ENCODE assay signal across 8 cellular contexts in the genomic region with DNA sequence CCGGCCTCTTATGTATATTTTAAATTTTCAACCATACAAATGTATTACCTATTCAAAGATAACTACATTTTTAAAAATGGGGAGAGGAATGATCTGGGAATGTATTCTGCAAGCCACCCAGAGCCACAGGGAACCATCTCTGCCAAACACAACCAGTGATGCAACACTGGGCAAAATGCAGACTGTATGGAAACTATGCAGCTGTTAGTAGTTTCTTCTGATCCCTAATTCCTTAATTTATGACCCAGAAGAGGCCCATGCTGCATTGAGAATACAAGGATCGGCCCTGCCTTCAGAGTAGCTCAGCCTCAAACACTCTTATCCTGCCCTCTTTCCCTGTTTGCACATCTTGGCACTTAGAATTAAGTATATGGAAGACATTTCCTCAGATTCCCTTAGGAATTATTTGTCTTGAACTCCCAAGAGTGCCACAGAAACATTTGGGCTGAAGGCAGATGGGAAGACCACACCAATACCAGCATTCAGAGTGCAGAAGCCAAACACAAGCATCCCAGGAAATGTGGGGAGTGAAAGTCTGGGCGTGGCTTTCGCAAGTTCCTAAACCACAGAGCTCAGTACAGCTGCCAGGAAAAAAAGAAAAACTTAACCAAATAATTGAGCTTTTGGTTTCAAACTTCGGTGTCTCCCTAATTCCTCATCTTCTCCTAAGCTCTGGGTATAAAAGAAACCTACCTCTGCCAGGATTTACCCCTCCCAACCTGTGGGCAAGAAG. TPM values are rescaled to one million over a fixed set of nuclear protein-coding genes. Genes with fewer than 3 reads are reported as not detected.
DNase-seq lines count a peak whose midpoint lies in the region; ATAC-seq and TF ChIP-seq lines count a peak whose summit lies in the region.
"Had no signal": no experiment of that assay in that cellular context is flagged by ENCODE, and none has a peak within 500 bp of the region (broad histone marks: within the 10 kb centered on the region; RNA-seq: fewer than 3 reads in every experiment).

No MANE protein-coding gene starts in this region.

- intact Hi-C loops in activated T-helper 2 cell treated with anti-CD3 and anti-CD28 coated beads, Interferon-gamma antibody, Interleukin-2, Interleukin-4, amounts not matched to agents 10 μg/mL and 5 μg/mL and 100 μg/mL, durations not matched to agents 14 hours and 24 hours and 36 hours (cut with micrococcal nuclease), result loop anchor here (10.0 kb wide), 1 partner anchor 835 kb away; the partner anchor contains the start of gene CSK
- intact Hi-C loops in Right ventricle myocardium superior (cut with DNase I), result no loop called here
- intact Hi-C loops in stomach (cut with DNase I; ENCODE audit: low total_unique reads), result no loop called here

- H3K4me1 ChIP-seq in stomach, result peaks cover 17 to 48% (median 32%) of the 10 kb centered on the region in 4 donors

- peak overlapping the region; percentile 91 for H3K27ac Mint-ChIP-seq in HFFc6
- H3K27ac Mint-ChIP-seq in activated T-helper 2 cell treated with anti-CD3 and anti-CD28 coated beads, Interferon-gamma antibody, Interleukin-2, Interleukin-4, amounts not matched to agents 10 μg/mL and 5 μg/mL and 100 μg/mL, durations not matched to agents 14 hours and 24 hours and 36 hours, result peak overlapping the region; percentile 86
- H3K27ac Mint-ChIP-seq in endothelial cell (ENCODE audit: unreplicated experiment), result no peak overlapping the region

- TF ChIP-seq POLR2A in stomach (IDR thresholded peaks at IDR 0.05), result no peak

- ATAC-seq in Right ventricle myocardium superior (ENCODE audit: poor library complexity), result peak; percentile 65

- H3K36me3 Mint-ChIP-seq in HFFc6 (ENCODE audit: low read depth), result peaks cover 17% of the 10 kb centered on the region
- H3K36me3 Mint-ChIP-seq in activated T-helper 2 cell treated with anti-CD3 and anti-CD28 coated beads, Interferon-gamma antibody, Interleukin-2, Interleukin-4, amounts not matched to agents 10 μg/mL and 5 μg/mL and 100 μg/mL, durations not matched to agents 14 hours and 24 hours and 36 hours (ENCODE audit: low read depth), result peaks cover 57% of the 10 kb centered on the region
- H3K36me3 Mint-ChIP-seq in endothelial cell (ENCODE audit: low read depth, unreplicated experiment), result peaks cover 23% of the 10 kb centered on the region

- H3K27ac ChIP-seq in stomach, result peak overlapping the region; percentile 65 to 86 (median 79)

- TF ChIP-seq CTCF in HFFc6 (IDR thresholded peaks at IDR 0.05) (no peak), stomach (IDR thresholded peaks at IDR 0.05) (no peak), endothelial cell (IDR thresholded peaks at IDR 0.05; ENCODE audit: unreplicated experiment) (no peak)

- no peak for TF ChIP-seq EP300 in stomach (IDR thresholded peaks at IDR 0.05)

- no peaks in the 10 kb centered on the region for H3K9me3 ChIP-seq in stomach

- peaks cover 35 to 50% (median 49%) of the 10 kb centered on the region in 4 donors for H3K36me3 ChIP-seq in stomach

- peak overlapping the region in 3 of 4 donors; percentile 4 to 15 (median 5) for H3K4me3 ChIP-seq in stomach

- peak overlapping the region; percentile 79 for H3K4me3 Mint-ChIP-seq in HFFc6
- no peak overlapping the region for H3K4me3 Mint-ChIP-seq in activated T-helper 2 cell treated with anti-CD3 and anti-CD28 coated beads, Interferon-gamma antibody, Interleukin-2, Interleukin-4, amounts not matched to agents 10 μg/mL and 5 μg/mL and 100 μg/mL, durations not matched to agents 14 hours and 24 hours and 36 hours (ENCODE audit: low read depth)
- no peak overlapping the region for H3K4me3 Mint-ChIP-seq in endothelial cell (ENCODE audit: unreplicated experiment)

- DNase-seq in HFFc6, result peak; percentile 16
- DNase-seq in activated T-helper 2 cell treated with anti-CD3 and anti-CD28 coated beads, Interferon-gamma antibody, Interleukin-2, Interleukin-4, amounts not matched to agents 10 μg/mL and 5 μg/mL and 100 μg/mL, durations not matched to agents 14 hours and 24 hours and 36 hours (ENCODE audit: low spot score), result no peak
- DNase-seq in Right ventricle myocardium superior, result no peak
- DNase-seq in stomach, result peak; percentile 27
- no peak for DNase-seq in NK-92 (lab: John Stamatoyannopoulos, UW; ENCODE audit: unreplicated experiment)
- DNase-seq in cerebellar nuclear complex (lab: John Stamatoyannopoulos, UW), result no peak
- no peak for DNase-seq in endothelial cell (ENCODE audit: low spot score)
- DNase-seq: KG1 had no signal

- 30 to 47% (median 42%) methylated on average over 5 of the region's 5 CpGs for WGBS in stomach, 5 donors

- H3K4me1 Mint-ChIP-seq in HFFc6 (ENCODE audit: low read depth) (peaks cover 24% of the 10 kb centered on the region), endothelial cell (ENCODE audit: unreplicated experiment) (peaks cover 3% of the 10 kb centered on the region)
- peaks cover 25% of the 10 kb centered on the region for H3K4me1 Mint-ChIP-seq in activated T-helper 2 cell treated with anti-CD3 and anti-CD28 coated beads, Interferon-gamma antibody, Interleukin-2, Interleukin-4, amounts not matched to agents 10 μg/mL and 5 μg/mL and 100 μg/mL, durations not matched to agents 14 hours and 24 hours and 36 hours (ENCODE audit: low read depth)

- H3K9me3 Mint-ChIP-seq in HFFc6, result no peaks in the 10 kb centered on the region
- H3K9me3 Mint-ChIP-seq in activated T-helper 2 cell treated with anti-CD3 and anti-CD28 coated beads, Interferon-gamma antibody, Interleukin-2, Interleukin-4, amounts not matched to agents 10 μg/mL and 5 μg/mL and 100 μg/mL, durations not matched to agents 14 hours and 24 hours and 36 hours, result no peaks in the 10 kb centered on the region
- no peaks in the 10 kb centered on the region for H3K9me3 Mint-ChIP-seq in endothelial cell (ENCODE audit: unreplicated experiment)

- no peaks in the 10 kb centered on the region for H3K27me3 ChIP-seq in stomach

- no peaks in the 10 kb centered on the region for H3K27me3 Mint-ChIP-seq in HFFc6 (ENCODE audit: insufficient read depth)
- no peaks in the 10 kb centered on the region for H3K27me3 Mint-ChIP-seq in activated T-helper 2 cell treated with anti-CD3 and anti-CD28 coated beads, Interferon-gamma antibody, Interleukin-2, Interleukin-4, amounts not matched to agents 10 μg/mL and 5 μg/mL and 100 μg/mL, durations not matched to agents 14 hours and 24 hours and 36 hours (ENCODE audit: low read depth)
- H3K27me3 Mint-ChIP-seq in endothelial cell (ENCODE audit: unreplicated experiment), result no peaks in the 10 kb centered on the region

RNA-seq across cellular contexts. Expression of gene SNUPN, which starts 5.3 kb away (rescaled TPM):
- total RNA-seq in HFFc6 (2021; fragmentation: NEBNext Ultra II Directional; extraction: Animal tissue kit (Norgen Biotek cat#: 25700)), result 10 to 100 TPM; 22.5 to 28.4 (median 25.1) TPM
- total RNA-seq in activated T-helper 2 cell treated with anti-CD3 and anti-CD28 coated beads, Interferon-gamma antibody, Interleukin-2, Interleukin-4, amounts not matched to agents 10 μg/mL and 5 μg/mL and 100 μg/mL, durations not matched to agents 14 hours and 24 hours and 36 hours, result 32.7 and 40.9 TPM in 2 replicates
- total RNA-seq in Right ventricle myocardium superior (16.9 TPM), stomach (10 to 100 TPM in 4 of 5 donors, 1 to 10 TPM in 1; 4.7 to 19.6 (median 15.1) TPM), endothelial cell (ENCODE audit: unreplicated experiment) (16.5 TPM)
- 10 to 100 TPM; 16.2 to 29.2 (median 24.3) TPM for polyA plus RNA-seq in stomach

RNA-seq across cellular contexts. Expression of gene IMP3, which starts 19.8 kb away (rescaled TPM):
- 10 to 100 TPM; 55.1 to 62.9 (median 58.7) TPM for total RNA-seq in HFFc6 (2021; fragmentation: NEBNext Ultra II Directional; extraction: Animal tissue kit (Norgen Biotek cat#: 25700))
- 103 and 106 TPM in 2 replicates for total RNA-seq in activated T-helper 2 cell treated with anti-CD3 and anti-CD28 coated beads, Interferon-gamma antibody, Interleukin-2, Interleukin-4, amounts not matched to agents 10 μg/mL and 5 μg/mL and 100 μg/mL, durations not matched to agents 14 hours and 24 hours and 36 hours
- total RNA-seq in Right ventricle myocardium superior, result 41.7 TPM
- 100 to 1,000 TPM in 2 of 5 donors, 10 to 100 TPM in 2, 1 to 10 TPM in 1; 3.5 to 137 (median 39.8) TPM for total RNA-seq in stomach
- 10 to 100 TPM; 67.4 to 98.7 (median 80.7) TPM for polyA plus RNA-seq in stomach
- total RNA-seq in endothelial cell (ENCODE audit: unreplicated experiment), result 33.5 TPM

RNA-seq across cellular contexts. Expression of gene SNX33, which starts 27.5 kb away (rescaled TPM):
- 10 to 100 TPM; 23.3 to 28.1 (median 25.3) TPM for total RNA-seq in HFFc6 (2021; fragmentation: NEBNext Ultra II Directional; extraction: Animal tissue kit (Norgen Biotek cat#: 25700))
- total RNA-seq in activated T-helper 2 cell treated with anti-CD3 and anti-CD28 coated beads, Interferon-gamma antibody, Interleukin-2, Interleukin-4, amounts not matched to agents 10 μg/mL and 5 μg/mL and 100 μg/mL, durations not matched to agents 14 hours and 24 hours and 36 hours, result 6.8 and 7.4 TPM in 2 replicates
- 12.4 TPM for total RNA-seq in Right ventricle myocardium superior
- total RNA-seq in stomach, result 10 to 100 TPM; 12.5 to 36.8 (median 23.9) TPM
- 10 to 100 TPM; 11.0 to 15.6 (median 11.6) TPM for polyA plus RNA-seq in stomach
- total RNA-seq in endothelial cell (ENCODE audit: unreplicated experiment), result 17.3 TPM

RNA-seq across cellular contexts. Expression of gene PTPN9, which starts 41.1 kb away (rescaled TPM):
- total RNA-seq in HFFc6 (2021; fragmentation: NEBNext Ultra II Directional; extraction: Animal tissue kit (Norgen Biotek cat#: 25700)), result 10 to 100 TPM; 27.9 to 36.3 (median 33.6) TPM
- 30.4 and 32.3 TPM in 2 replicates for total RNA-seq in activated T-helper 2 cell treated with anti-CD3 and anti-CD28 coated beads, Interferon-gamma antibody, Interleukin-2, Interleukin-4, amounts not matched to agents 10 μg/mL and 5 μg/mL and 100 μg/mL, durations not matched to agents 14 hours and 24 hours and 36 hours
- total RNA-seq in Right ventricle myocardium superior (7.2 TPM), stomach (10 to 100 TPM in 4 of 5 donors, 1 to 10 TPM in 1; 8.7 to 22.9 (median 16.5) TPM), endothelial cell (ENCODE audit: unreplicated experiment) (41.9 TPM)
- polyA plus RNA-seq in stomach, result 10 to 100 TPM in 2 of 3 donors, 1 to 10 TPM in 1; 7.7 to 20.3 (median 12.5) TPM

Comparison
In these comparisons a context has a peak if more than half of its experiments do, and no peak if none do; other contexts are left out.
1. DNase-seq: peak in HFFc6 (single experiment) and stomach (single experiment); none in activated T-helper 2 cell treated with anti-CD3 and anti-CD28 coated beads, Interferon-gamma antibody, Interleukin-2, Interleukin-4, amounts not matched to agents 10 μg/mL and 5 μg/mL and 100 μg/mL, durations not matched to agents 14 hours and 24 hours and 36 hours (single experiment), Right ventricle myocardium superior (single experiment), NK-92 (single experiment), cerebellar nuclear complex (0 of 2) and endothelial cell (single experiment).